8 cellular contexts compared by ENCODE assay signal in genomic region chr2:1140389-1141003, GRCh38.
DNase-seq lines count a peak whose midpoint lies in the region; ATAC-seq and TF ChIP-seq lines count a peak whose summit lies in the region.

No MANE protein-coding gene starts in this region.

- H3K27ac ChIP-seq in cardiac muscle cell = no peak overlapping the region

- ATAC-seq in GM19463 (IDR thresholded peaks at IDR 0.05; ENCODE audit: unreplicated experiment) = peak; percentile 82

- H3K27me3 ChIP-seq in cardiac muscle cell = no peaks in the 10 kb centered on the region

- TF ChIP-seq CTCF in AG09319 (IDR thresholded peaks at IDR 0.05; ENCODE audit: low read depth, low read length) (peak; percentile 70), cardiac muscle cell (IDR thresholded peaks at IDR 0.05; ENCODE audit: low read depth, low read length) (peak; percentile 68)

- H3K9me3 ChIP-seq in cardiac muscle cell (ENCODE audit: low read depth) = no peaks in the 10 kb centered on the region

- H3K4me1 ChIP-seq in cardiac muscle cell (ENCODE audit: low read depth) = no peaks in the 10 kb centered on the region

- no peaks in the 10 kb centered on the region for H3K36me3 ChIP-seq in cardiac muscle cell

- DNase-seq in AG09319 (ENCODE audit: extremely low read depth, low read depth) (no peak), LoVo (ENCODE audit: low spot score) (peak; percentile 18), cardiac muscle cell (ENCODE audit: low read depth in 1 of 2, low spot score in 1 of 2) (peak; percentile 3 to 48), glomerular visceral epithelial cell (ENCODE audit: extremely low spot score) (no peak), COLO668 (lab: John Stamatoyannopoulos, UW; ENCODE audit: unreplicated experiment) (no peak)
- peak; percentile 72 to 77 for DNase-seq in activated T-cell treated with anti-CD3 and anti-CD28 coated beads, Interleukin-2, amount 50 U/mL, for 48 hours
- DNase-seq in stimulated activated CD4-positive, alpha-beta T cell treated with anti-CD3 and anti-CD28 coated beads, Interleukin-1b, Interleukin-23, amount 100 ng/mL, for 48 hours = peak; percentile 49

- no peak overlapping the region for H3K4me3 ChIP-seq in cardiac muscle cell

Comparison
In these comparisons a context has a peak if more than half of its experiments do, and no peak if none do; other contexts are left out.
1. DNase-seq: peak in LoVo (single experiment), activated T-cell treated with anti-CD3 and anti-CD28 coated beads, Interleukin-2, amount 50 U/mL, for 48 hours (2 of 2), cardiac muscle cell (2 of 2) and stimulated activated CD4-positive, alpha-beta T cell treated with anti-CD3 and anti-CD28 coated beads, Interleukin-1b, Interleukin-23, amount 100 ng/mL, for 48 hours (single experiment); none in AG09319 (single experiment), glomerular visceral epithelial cell (single experiment) and COLO668 (single experiment).